Comparison of ENCODE assay signal across 10 cellular contexts in the genomic region with DNA sequence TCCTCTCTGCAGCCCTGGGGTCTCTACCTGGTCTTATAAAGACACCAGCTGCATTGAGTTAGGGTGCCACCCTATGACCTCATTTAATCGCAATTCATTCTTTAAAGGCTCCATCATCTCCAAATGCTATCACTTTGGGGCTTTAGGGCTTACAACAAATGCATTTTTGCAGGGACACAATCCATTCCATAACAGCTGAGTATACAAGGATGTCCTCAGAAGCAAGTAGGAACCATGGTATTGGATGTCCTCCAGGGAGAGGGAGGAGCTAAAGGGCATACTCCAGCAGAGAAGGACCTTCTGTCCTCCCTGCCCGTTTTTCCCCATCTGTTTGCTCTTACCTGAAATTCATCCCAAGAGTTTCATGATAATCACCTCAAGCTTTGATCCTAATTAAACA. TPM values are rescaled to one million over a fixed set of nuclear protein-coding genes. Genes with fewer than 3 reads are reported as not detected.
DNase-seq lines count a peak whose midpoint lies in the region; ATAC-seq and TF ChIP-seq lines count a peak whose summit lies in the region.
"Had no signal": no experiment of that assay in that cellular context is flagged by ENCODE, and none has a peak within 500 bp of the region (broad histone marks: within the 10 kb centered on the region; RNA-seq: fewer than 3 reads in every experiment).

No MANE protein-coding gene starts in this region.

- H3K27me3 ChIP-seq in heart left ventricle (no peaks in the 10 kb centered on the region), smooth muscle cell (ENCODE audit: low read depth) (no peaks in the 10 kb centered on the region)
- H3K27me3 ChIP-seq: MG63 had no signal

- no peaks in the 10 kb centered on the region for H3K36me3 Mint-ChIP-seq in stimulated activated effector memory CD8-positive, alpha-beta T cell treated with anti-CD3 and anti-CD28 coated beads, Interleukin-12 subunit alpha, Interleukin-12 subunit beta, amount 100 ng/mL, for 72 hours

- H4K20me1 ChIP-seq in smooth muscle cell (ENCODE audit: low read depth), result no peaks in the 10 kb centered on the region

- H3K36me3 ChIP-seq in heart left ventricle (peaks cover 2 to 36% (median 28%) of the 10 kb centered on the region in 9 donors), smooth muscle cell (ENCODE audit: low read depth) (no peaks in the 10 kb centered on the region)

- DNase-seq in NCI-H82 (lab: John Stamatoyannopoulos, UW) (peak; percentile 31), NCI-H82 treated with DMSO at 0.1 percent for 48 hours (lab: John Stamatoyannopoulos, UW; ENCODE audit: unreplicated experiment) (no peak), heart left ventricle (peak in 1 of 5 donors; percentile 40), smooth muscle cell (lab: John Stamatoyannopoulos, UW; ENCODE audit: unreplicated experiment) (no peak), NK-92 (lab: John Stamatoyannopoulos, UW; ENCODE audit: unreplicated experiment) (no peak)
- DNase-seq in stimulated activated effector memory CD8-positive, alpha-beta T cell treated with anti-CD3 and anti-CD28 coated beads, Interleukin-12 subunit alpha, Interleukin-12 subunit beta, amount 100 ng/mL, for 72 hours (ENCODE audit: low spot score in 2 of 2), result no peak

- intact Hi-C loops in heart left ventricle (cut with DNase I), result loop anchor here in 6 of 10 donors (2.0 to 10.0 kb wide), 4 partner anchors 140 to 404 kb away; no protein-coding TSS in a partner anchor

- H3K9me3 Mint-ChIP-seq in stimulated activated effector memory CD8-positive, alpha-beta T cell treated with anti-CD3 and anti-CD28 coated beads, Interleukin-12 subunit alpha, Interleukin-12 subunit beta, amount 100 ng/mL, for 72 hours, result no peaks in the 10 kb centered on the region

- no peaks in the 10 kb centered on the region for H3K79me2 ChIP-seq in smooth muscle cell (ENCODE audit: low read depth)

- ATAC-seq in SK-N-SH treated with all-trans-retinoic acid at 6 μM for 48 hours, result peak; percentile 70
- ATAC-seq in heart left ventricle, result peak; percentile 63 to 81 (median 70)
- ATAC-seq in GM19328 (IDR thresholded peaks at IDR 0.05; ENCODE audit: unreplicated experiment), result no peak
- no peak for ATAC-seq in stimulated activated effector memory CD8-positive, alpha-beta T cell treated with anti-CD3 and anti-CD28 coated beads, Interleukin-12 subunit alpha, Interleukin-12 subunit beta, amount 100 ng/mL, for 72 hours

- WGBS in heart left ventricle, 4 donors, result 40 to 49% (median 44%) methylated on average over 2 of the region's 2 CpGs
- 78% methylated on average over 2 of the region's 2 CpGs for WGBS in smooth muscle cell (ENCODE audit: low lambda C conversion rate)

- no peak overlapping the region for H2AFZ ChIP-seq in smooth muscle cell (ENCODE audit: low read depth)

- H3K4me1 Mint-ChIP-seq in stimulated activated effector memory CD8-positive, alpha-beta T cell treated with anti-CD3 and anti-CD28 coated beads, Interleukin-12 subunit alpha, Interleukin-12 subunit beta, amount 100 ng/mL, for 72 hours, result peaks cover 6% of the 10 kb centered on the region

- H3K4me1 ChIP-seq in heart left ventricle, result peaks cover 0 to 18% (median 9%) of the 10 kb centered on the region in 12 donors
- H3K4me1 ChIP-seq in smooth muscle cell (ENCODE audit: low read depth), result no peaks in the 10 kb centered on the region

- no peak overlapping the region for H3K4me3 Mint-ChIP-seq in stimulated activated effector memory CD8-positive, alpha-beta T cell treated with anti-CD3 and anti-CD28 coated beads, Interleukin-12 subunit alpha, Interleukin-12 subunit beta, amount 100 ng/mL, for 72 hours

- peak overlapping the region; percentile 24 for H3K4me2 ChIP-seq in smooth muscle cell

- H3F3A ChIP-seq in smooth muscle cell (ENCODE audit: low read depth), result peaks cover 4% of the 10 kb centered on the region

- no peak overlapping the region for H3K27ac Mint-ChIP-seq in stimulated activated effector memory CD8-positive, alpha-beta T cell treated with anti-CD3 and anti-CD28 coated beads, Interleukin-12 subunit alpha, Interleukin-12 subunit beta, amount 100 ng/mL, for 72 hours

- H3K9me3 ChIP-seq in heart left ventricle (no peaks in the 10 kb centered on the region), smooth muscle cell (replicated peaks; ENCODE audit: low read depth) (no peaks in the 10 kb centered on the region)
- H3K9me3 ChIP-seq: MG63 had no signal

- H3K27ac ChIP-seq in heart left ventricle (peak overlapping the region in 1 of 12 donors; percentile 59), smooth muscle cell (ENCODE audit: low read depth) (no peak overlapping the region)

- TF ChIP-seq CTCF in heart left ventricle (IDR thresholded peaks at IDR 0.05) (no peak), smooth muscle cell (IDR thresholded peaks at IDR 0.05; ENCODE audit: borderline replicate concordance, insufficient read depth, poor library complexity, severe bottlenecking) (no peak)

- H3K9ac ChIP-seq in smooth muscle cell (ENCODE audit: low read depth), result no peak overlapping the region

- H3K4me3 ChIP-seq in heart left ventricle (no peak overlapping the region), smooth muscle cell (no peak overlapping the region)
- H3K4me3 ChIP-seq: GM12878, MG63 had no signal

- no peak for TF ChIP-seq POLR2A in heart left ventricle (IDR thresholded peaks at IDR 0.05)

TF ChIP-seq in SK-N-SH treated with all-trans-retinoic acid at 6 μM for 48 hours, 23 proteins besides CTCF, POLR2A, EP300 and RAD21:
- TF ChIP-seq TOX (CRISPR knock-in tag; IDR thresholded peaks at IDR 0.05; ENCODE audit: borderline replicate concordance), result 0 out of 2 replicates have a peak, but pooled peaks have one; percentile 15
- TF ChIP-seq RARB (CRISPR knock-in tag; IDR thresholded peaks at IDR 0.05), result no peak

RNA-seq across cellular contexts. Expression of a gene that starts 30.3 kb away (rescaled TPM):
- total RNA-seq in heart left ventricle (10 to 100 TPM in 2 of 9 donors, 1 to 10 TPM in 7; 4.7 to 15.9 (median 7.1) TPM), smooth muscle cell (16.9 and 79.2 TPM in 2 replicates)
- polyA plus RNA-seq in heart left ventricle (1 to 10 TPM; 2.3 to 7.8 TPM), smooth muscle cell (22.3 and 26.4 TPM in 2 replicates)

Comparison
In these comparisons a context has a peak if more than half of its experiments do, and no peak if none do; other contexts are left out.
1. ATAC-seq: peak in SK-N-SH treated with all-trans-retinoic acid at 6 μM for 48 hours (single experiment) and heart left ventricle (4 of 4); none in GM19328 (single experiment) and stimulated activated effector memory CD8-positive, alpha-beta T cell treated with anti-CD3 and anti-CD28 coated beads, Interleukin-12 subunit alpha, Interleukin-12 subunit beta, amount 100 ng/mL, for 72 hours (single experiment).